ENCODE assay signal across 9 cellular contexts in genomic region chr2:5696351-5696740, GRCh38. TPM values are rescaled to one million over a fixed set of nuclear protein-coding genes. Genes with fewer than 3 reads are reported as not detected.
DNase-seq lines count a peak whose midpoint lies in the region; ATAC-seq, FAIRE-seq and TF ChIP-seq lines count a peak whose summit lies in the region.
"Had no signal": no experiment of that assay in that cellular context is flagged by ENCODE, and none has a peak within 500 bp of the region (broad histone marks: within the 10 kb centered on the region; RNA-seq: fewer than 3 reads in every experiment).

No MANE protein-coding gene starts in this region.

- peaks cover 82% of the 10 kb centered on the region for H3K79me2 ChIP-seq in astrocyte (ENCODE audit: insufficient read depth, low read length)

- H3K9me3 ChIP-seq in astrocyte (ENCODE audit: insufficient read depth, low read depth, low read length): no peaks in the 10 kb centered on the region

- peaks cover 4% of the 10 kb centered on the region for H3K36me3 Mint-ChIP-seq in activated naive CD4-positive, alpha-beta T cell treated with anti-CD3 and anti-CD28 coated beads, Interleukin-2, amount 10 ng/mL, durations not matched to agents 7 days and 5 days
- peaks cover 3% of the 10 kb centered on the region for H3K36me3 Mint-ChIP-seq in activated naive CD4-positive, alpha-beta T cell treated with anti-CD3 and anti-CD28 coated beads for 36 hours (ENCODE audit: low read depth)
- H3K36me3 Mint-ChIP-seq in astrocyte (ENCODE audit: low read depth, unreplicated experiment): peaks cover 1% of the 10 kb centered on the region

- peak overlapping the region; percentile 21 for H3K27ac Mint-ChIP-seq in activated naive CD4-positive, alpha-beta T cell treated with anti-CD3 and anti-CD28 coated beads, Interleukin-2, amount 10 ng/mL, durations not matched to agents 7 days and 5 days
- H3K27ac Mint-ChIP-seq in activated naive CD4-positive, alpha-beta T cell treated with anti-CD3 and anti-CD28 coated beads for 36 hours: no peak overlapping the region
- peak overlapping the region; percentile 89 for H3K27ac Mint-ChIP-seq in astrocyte (ENCODE audit: unreplicated experiment)

- H3K4me1 ChIP-seq in astrocyte (ENCODE audit: insufficient read depth, low read length): peaks cover 8% of the 10 kb centered on the region
- no peaks in the 10 kb centered on the region for H3K4me1 ChIP-seq in urinary bladder (ENCODE audit: insufficient read depth)

- H3K4me3 ChIP-seq in astrocyte (ENCODE audit: insufficient read depth, low read depth, low read length): peak overlapping the region; percentile 98
- peak overlapping the region; percentile 31 for H3K4me3 ChIP-seq in urinary bladder (ENCODE audit: low read depth, low read length)
- H3K4me3 ChIP-seq in lower leg skin (ENCODE audit: low read depth, poor library complexity, severe bottlenecking): no peak overlapping the region

- no peaks in the 10 kb centered on the region for H3K27me3 ChIP-seq in astrocyte (ENCODE audit: insufficient read depth, low read length)

- peaks cover 10% of the 10 kb centered on the region for H3K4me1 Mint-ChIP-seq in activated naive CD4-positive, alpha-beta T cell treated with anti-CD3 and anti-CD28 coated beads, Interleukin-2, amount 10 ng/mL, durations not matched to agents 7 days and 5 days
- H3K4me1 Mint-ChIP-seq in activated naive CD4-positive, alpha-beta T cell treated with anti-CD3 and anti-CD28 coated beads for 36 hours (ENCODE audit: low read depth): peaks cover 13% of the 10 kb centered on the region
- peaks cover 5% of the 10 kb centered on the region for H3K4me1 Mint-ChIP-seq in astrocyte (ENCODE audit: low read depth, unreplicated experiment)

- peak overlapping the region; percentile 99 for H3K4me2 ChIP-seq in astrocyte (ENCODE audit: low read length)

- ATAC-seq in GM18520 (IDR thresholded peaks at IDR 0.05; ENCODE audit: unreplicated experiment): no peak
- no peak for ATAC-seq in GM18907 (IDR thresholded peaks at IDR 0.05; ENCODE audit: unreplicated experiment)

- intact Hi-C loops in activated naive CD4-positive, alpha-beta T cell treated with anti-CD3 and anti-CD28 coated beads for 36 hours (cut with micrococcal nuclease): no loop called here
- intact Hi-C loops in lower leg skin (cut with DNase I; ENCODE audit: low total_unique reads): no loop called here

- no peak for TF ChIP-seq CTCF in astrocyte (IDR thresholded peaks at IDR 0.05; ENCODE audit: insufficient read depth, low read depth, low read length)
- no peak for TF ChIP-seq CTCF in lower leg skin (IDR thresholded peaks at IDR 0.05)

- H3K4me3 Mint-ChIP-seq in activated naive CD4-positive, alpha-beta T cell treated with anti-CD3 and anti-CD28 coated beads, Interleukin-2, amount 10 ng/mL, durations not matched to agents 7 days and 5 days: no peak overlapping the region
- no peak overlapping the region for H3K4me3 Mint-ChIP-seq in activated naive CD4-positive, alpha-beta T cell treated with anti-CD3 and anti-CD28 coated beads for 36 hours
- H3K4me3 Mint-ChIP-seq in astrocyte (ENCODE audit: unreplicated experiment): peak overlapping the region; percentile 98

- H3K36me3 ChIP-seq in astrocyte (ENCODE audit: insufficient read depth, low read length) (no peaks in the 10 kb centered on the region), urinary bladder (ENCODE audit: insufficient read depth) (no peaks in the 10 kb centered on the region)

- peak overlapping the region; percentile 31 for H2AFZ ChIP-seq in astrocyte (ENCODE audit: low read depth, low read length)

- H3K9ac ChIP-seq in astrocyte (ENCODE audit: low read length): peak overlapping the region; percentile 84

- no peak for TF ChIP-seq POLR2A in lower leg skin (IDR thresholded peaks at IDR 0.05)

- WGBS in urinary bladder: under 1% methylated on average over 49 of the region's 49 CpGs
- 3 to 4% methylated on average over 19 to 43 of the region's 49 CpGs for WGBS in lower leg skin, 2 donors

- no peak for FAIRE-seq in astrocyte (lab: Jason Lieb, UNC)
- FAIRE-seq: endometrium had no signal

- DNase-seq in activated naive CD4-positive, alpha-beta T cell treated with anti-CD3 and anti-CD28 coated beads, Interleukin-2, amount 10 ng/mL, durations not matched to agents 7 days and 5 days: no peak
- DNase-seq in activated naive CD4-positive, alpha-beta T cell treated with anti-CD3 and anti-CD28 coated beads for 36 hours: no peak
- DNase-seq in astrocyte (ENCODE audit: low read depth) (peak; percentile 17), left kidney (ENCODE audit: low read depth, low spot score) (peak; percentile 77), lower leg skin (ENCODE audit: low spot score in 2 of 2) (no peak)

- H3K9me3 Mint-ChIP-seq in activated naive CD4-positive, alpha-beta T cell treated with anti-CD3 and anti-CD28 coated beads, Interleukin-2, amount 10 ng/mL, durations not matched to agents 7 days and 5 days: no peaks in the 10 kb centered on the region
- H3K9me3 Mint-ChIP-seq in activated naive CD4-positive, alpha-beta T cell treated with anti-CD3 and anti-CD28 coated beads for 36 hours: no peaks in the 10 kb centered on the region
- peaks cover 2% of the 10 kb centered on the region for H3K9me3 Mint-ChIP-seq in astrocyte (ENCODE audit: unreplicated experiment)

- H3K27me3 Mint-ChIP-seq in activated naive CD4-positive, alpha-beta T cell treated with anti-CD3 and anti-CD28 coated beads, Interleukin-2, amount 10 ng/mL, durations not matched to agents 7 days and 5 days: peaks cover 62% of the 10 kb centered on the region
- H3K27me3 Mint-ChIP-seq in activated naive CD4-positive, alpha-beta T cell treated with anti-CD3 and anti-CD28 coated beads for 36 hours (ENCODE audit: low read depth): peaks cover 60% of the 10 kb centered on the region
- H3K27me3 Mint-ChIP-seq in astrocyte (ENCODE audit: low read depth, unreplicated experiment): peaks cover 6% of the 10 kb centered on the region

- CTCF ChIA-PET in activated naive CD4-positive, alpha-beta T cell treated with anti-CD3 and anti-CD28 coated beads, Interleukin-2, amount 10 ng/mL, durations not matched to agents 7 days and 5 days (lab: Charles Lee): no interaction called here
- CTCF ChIA-PET in activated naive CD4-positive, alpha-beta T cell treated with anti-CD3 and anti-CD28 coated beads for 36 hours (lab: Charles Lee): no interaction called here

- H4K20me1 ChIP-seq in astrocyte (ENCODE audit: insufficient read depth, low read length): peaks cover 51% of the 10 kb centered on the region

- H3K27ac ChIP-seq in astrocyte (ENCODE audit: low read depth, low read length) (peak overlapping the region; percentile 79), urinary bladder (ENCODE audit: low read depth) (no peak overlapping the region)

RNA-seq across cellular contexts. Expression of gene SOX11, which starts 4.2 kb away (rescaled TPM):
- total RNA-seq in activated naive CD4-positive, alpha-beta T cell treated with anti-CD3 and anti-CD28 coated beads for 36 hours: not detected
- total RNA-seq in astrocyte: 15.1 and 19.2 TPM in 2 replicates
- total RNA-seq in urinary bladder: 9.8 TPM
- 0.01 TPM for polyA plus RNA-seq in urinary bladder
- under 1 TPM in 2 of 4 donors, not detected in 2; 0.03 to 0.21 TPM for total RNA-seq in lower leg skin

Comparison
In these comparisons a context has a peak if more than half of its experiments do, and no peak if none do; other contexts are left out.
1. DNase-seq: peak in astrocyte (single experiment) and left kidney (single experiment); none in activated naive CD4-positive, alpha-beta T cell treated with anti-CD3 and anti-CD28 coated beads, Interleukin-2, amount 10 ng/mL, durations not matched to agents 7 days and 5 days (single experiment), activated naive CD4-positive, alpha-beta T cell treated with anti-CD3 and anti-CD28 coated beads for 36 hours (single experiment) and lower leg skin (0 of 2).